Comparison of ENCODE assay signal across 12 cellular contexts in genomic region chr20:31679357-31680285, GRCh38. TPM values are rescaled to one million over a fixed set of nuclear protein-coding genes. Genes with fewer than 3 reads are reported as not detected.
A peak's percentile ranks its signal among the peaks of the same experiment; 100 is the strongest.
DNase-seq lines count a peak whose midpoint lies in the region; ATAC-seq, FAIRE-seq and TF ChIP-seq lines count a peak whose summit lies in the region.
"Had no signal": no experiment of that assay in that cellular context is flagged by ENCODE, and none has a peak within 500 bp of the region (broad histone marks: within the 10 kb centered on the region; RNA-seq: fewer than 3 reads in every experiment).

No MANE protein-coding gene starts in this region.

- no peak overlapping the region for H3K9ac ChIP-seq in mammary epithelial cell (ENCODE audit: insufficient read depth, low read length)
- H3K9ac ChIP-seq in HepG2 (ENCODE audit: insufficient read depth, low read depth, low read length), result peak overlapping the region; percentile 23; the same call in 1 of the 2 replicates

- intact Hi-C loops in MCF 10A (cut with micrococcal nuclease) (loop anchor here (5.0 kb wide), 1 partner anchor 43 kb away; the partner anchor contains the start of gene BCL2L1), mammary epithelial cell (cut with micrococcal nuclease) (no loop called here), HepG2 (cut with micrococcal nuclease; ENCODE audit: unreplicated experiment) (loop anchor here (1.0 to 2.0 kb wide), 2 partner anchors 15 to 44 kb away; no protein-coding TSS in a partner anchor), tibial artery (cut with DNase I; ENCODE audit: low total_unique reads) (no loop called here)

- H3K9me3 ChIP-seq in mammary epithelial cell (replicated peaks; ENCODE audit: insufficient read depth, low read length) (no peaks in the 10 kb centered on the region), HepG2 (ENCODE audit: low read length) (no peaks in the 10 kb centered on the region), tibial artery (no peaks in the 10 kb centered on the region)
- H3K9me3 ChIP-seq: neutrophil, vagina had no signal

- no TSS peak for BruUV-seq in MCF 10A (replicated peaks; lab: Mats Ljungman, UMichigan)
- BruUV-seq in mammary epithelial cell (replicated peaks; lab: Mats Ljungman, UMichigan), result no TSS peak
- no TSS peak for BruUV-seq in HepG2 (replicated peaks; lab: Mats Ljungman, UMichigan)

- 86% methylated on average over 9 of the region's 9 CpGs for WGBS in mammary epithelial cell (ENCODE audit: low coverage, missing lambda C conversion rate)
- WGBS in HepG2 (ENCODE audit: low lambda C conversion rate), result 51% methylated on average over 9 of the region's 9 CpGs

- no peak overlapping the region for H2AFZ ChIP-seq in mammary epithelial cell (ENCODE audit: low read depth, low read length)
- H2AFZ ChIP-seq in HepG2 (ENCODE audit: low read length), result no peak overlapping the region

- dilution Hi-C loops in mammary epithelial cell (cut with HindIII; ENCODE audit: low sequenced_read_pairs), result loop anchor here (5.0 kb wide), 1 partner anchor 43 kb away; the partner anchor contains the start of gene BCL2L1

- peak overlapping the region; percentile 66 for H3K27ac Mint-ChIP-seq in MCF 10A (ENCODE audit: low read depth, unreplicated experiment)
- peak overlapping the region; percentile 76 for H3K27ac Mint-ChIP-seq in activated CD8-positive, alpha-beta T cell treated with anti-CD3 and anti-CD28 coated beads, Interleukin-2, amount 10 ng/mL, durations not matched to agents 7 days and 5 days

- in situ Hi-C loops in mammary epithelial cell (cut with MboI; ENCODE audit: low sequenced_read_pairs in 2 of 2), result loop anchor here in 1 of 2 donors (5.0 kb wide), 1 partner anchor 43 kb away; the partner anchor contains the start of gene BCL2L1
- in situ Hi-C loops in HepG2 (cut with HindIII; ENCODE audit: extremely low pct_ligation_motif_present, low pct_unique_long_range_greater_than_20kb), result no loop called here

- CTCF ChIA-PET in MCF 10A (lab: Yijun Ruan, JAX), result interaction anchor here (0.6 to 13.5 kb wide), 11 partner anchors 13 to 167 kb away, joined by 3 to 174 read pairs (median 4); partner anchors contain the start of gene BCL2L1
- CTCF ChIA-PET in mammary epithelial cell (lab: Charles Lee; ENCODE audit: low non-redundant PET), result no interaction called here
- CTCF ChIA-PET in activated CD8-positive, alpha-beta T cell treated with anti-CD3 and anti-CD28 coated beads, Interleukin-2, amount 10 ng/mL, durations not matched to agents 7 days and 5 days (lab: Charles Lee), result interaction anchor here (0.6 to 8.4 kb wide), 4 partner anchors 18 to 116 kb away, joined by 3 to 186 read pairs (median 49); partner anchors contain the start of gene BCL2L1
- CTCF ChIA-PET in HepG2 (lab: Yijun Ruan, JAX; ENCODE audit: low intra/inter-chr PET ratio, low total read pairs), result interaction anchor here (1.5 to 4.1 kb wide), 2 partner anchors 18 to 44 kb away, joined by 3 to 13 read pairs; partner anchors contain the start of gene BCL2L1

- peak overlapping the region; percentile 1 for H3K4me3 Mint-ChIP-seq in MCF 10A (ENCODE audit: unreplicated experiment)
- peak overlapping the region; percentile 16 for H3K4me3 Mint-ChIP-seq in activated CD8-positive, alpha-beta T cell treated with anti-CD3 and anti-CD28 coated beads, Interleukin-2, amount 10 ng/mL, durations not matched to agents 7 days and 5 days

- H4K20me1 ChIP-seq in mammary epithelial cell (ENCODE audit: insufficient read depth, low read length) (no peaks in the 10 kb centered on the region), HepG2 (ENCODE audit: insufficient read depth, low read length) (peaks cover 57% of the 10 kb centered on the region)

- H3K4me1 ChIP-seq in mammary epithelial cell (ENCODE audit: insufficient read depth, low read length), result peaks cover 52% of the 10 kb centered on the region
- peaks cover 96% of the 10 kb centered on the region for H3K4me1 ChIP-seq in HepG2 (ENCODE audit: insufficient read depth, low read length)
- H3K4me1 ChIP-seq in tibial artery, result peaks cover 0 to 94% (median 64%) of the 10 kb centered on the region in 4 donors

- H3K4me3 ChIP-seq in mammary epithelial cell (replicated peaks in 1 of 3; ENCODE audit: insufficient read depth in 1 of 3, low read depth in 2 of 3, low read length in 3 of 3) (no peak overlapping the region), HepG2 (replicated peaks in 1 of 3; ENCODE audit: insufficient read depth in 1 of 3, low read depth in 2 of 3, low read length in 3 of 3) (no peak overlapping the region), tibial artery (no peak overlapping the region)
- H3K4me3 ChIP-seq: vagina had no signal

- H3K79me2 ChIP-seq in mammary epithelial cell (ENCODE audit: insufficient read depth, low read length) (peaks cover 97% of the 10 kb centered on the region), HepG2 (ENCODE audit: insufficient read depth, low read length) (peaks cover 93% of the 10 kb centered on the region)

- H3K27me3 Mint-ChIP-seq in MCF 10A (ENCODE audit: insufficient read depth, unreplicated experiment), result no peaks in the 10 kb centered on the region
- no peaks in the 10 kb centered on the region for H3K27me3 Mint-ChIP-seq in activated CD8-positive, alpha-beta T cell treated with anti-CD3 and anti-CD28 coated beads, Interleukin-2, amount 10 ng/mL, durations not matched to agents 7 days and 5 days (ENCODE audit: low read depth)

- peaks cover 67% of the 10 kb centered on the region for H3K4me1 Mint-ChIP-seq in MCF 10A (ENCODE audit: insufficient read depth, unreplicated experiment)
- H3K4me1 Mint-ChIP-seq in activated CD8-positive, alpha-beta T cell treated with anti-CD3 and anti-CD28 coated beads, Interleukin-2, amount 10 ng/mL, durations not matched to agents 7 days and 5 days (ENCODE audit: low read depth), result peaks cover 92% of the 10 kb centered on the region

- peak in 1 of 2 experiments; percentile 29; a peak in 2 of 4 replicates for TF ChIP-seq POLR2A in HepG2 (IDR thresholded peaks at IDR 0.05; ENCODE audit: insufficient read depth in 1 of 2, low read depth in 2 of 2, low read length in 2 of 2)

- TF ChIP-seq RAD21 in HepG2 (CRISPR knock-in tag; IDR thresholded peaks at IDR 0.05), result no peak

- peaks cover 61% of the 10 kb centered on the region for H3K36me3 Mint-ChIP-seq in MCF 10A (ENCODE audit: insufficient read depth, unreplicated experiment)
- peaks cover 79% of the 10 kb centered on the region for H3K36me3 Mint-ChIP-seq in activated CD8-positive, alpha-beta T cell treated with anti-CD3 and anti-CD28 coated beads, Interleukin-2, amount 10 ng/mL, durations not matched to agents 7 days and 5 days (ENCODE audit: low read depth)

- no peak for ATAC-seq in activated CD8-positive, alpha-beta T cell treated with anti-CD3 and anti-CD28 coated beads, Interleukin-2, amount 10 ng/mL, durations not matched to agents 7 days and 5 days
- ATAC-seq in HepG2 (peak; percentile 36), GM21737 (IDR thresholded peaks at IDR 0.05; ENCODE audit: unreplicated experiment) (no peak), GM21381 (IDR thresholded peaks at IDR 0.05; ENCODE audit: unreplicated experiment) (no peak)

- H3K4me2 ChIP-seq in mammary epithelial cell (ENCODE audit: insufficient read depth, low read depth, low read length), result no peak overlapping the region
- peak overlapping the region; percentile 34 for H3K4me2 ChIP-seq in HepG2 (ENCODE audit: low read depth, low read length)

- peak in 1 of 2 experiments; percentile 18; a peak in 1 of 4 replicates for TF ChIP-seq EP300 in HepG2 (IDR thresholded peaks at IDR 0.05; ENCODE audit: low read depth in 2 of 2, low read length in 2 of 2)
- no peak for TF ChIP-seq EP300 in HepG2 (CRISPR knock-in tag; IDR thresholded peaks at IDR 0.05; ENCODE audit: borderline replicate concordance)

- H3K36me3 ChIP-seq in mammary epithelial cell (ENCODE audit: insufficient read depth, low read length), result peaks cover 22% of the 10 kb centered on the region
- peaks cover 63 to 87% of the 10 kb centered on the region in 2 experiments for H3K36me3 ChIP-seq in HepG2 (replicated peaks in 1 of 2; ENCODE audit: control insufficient read depth in 1 of 2, insufficient read depth in 2 of 2, low read length in 2 of 2)
- H3K36me3 ChIP-seq in tibial artery, result peaks cover 0 to 25% (median 8%) of the 10 kb centered on the region in 3 donors
- H3K36me3 ChIP-seq: vagina had no signal

- DNase-seq in MCF 10A (ENCODE audit: unreplicated experiment) (no peak), mammary epithelial cell (no peak), HepG2 (ENCODE audit: low spot score) (peak; percentile 53), tibial artery (no peak), ureter (ENCODE audit: low spot score) (no peak)
- DNase-seq in activated CD8-positive, alpha-beta T cell treated with anti-CD3 and anti-CD28 coated beads, Interleukin-2, amount 10 ng/mL, durations not matched to agents 7 days and 5 days, result no peak
- DNase-seq: dermis blood vessel endothelial cell; stimulated activated CD4-positive, alpha-beta T cell treated with anti-CD3 and anti-CD28 coated beads, Interleukin-4, amount 100 ng/mL, for 24 hours had no signal

- POLR2A ChIA-PET in MCF 10A (lab: Yijun Ruan, JAX), result interaction anchor here (0.6 to 7.9 kb wide), 10 partner anchors 10 to 667 kb away, joined by 3 to 94 read pairs (median 10); partner anchors contain the start of genes BCL2L1 and TPX2
- POLR2A ChIA-PET in activated CD8-positive, alpha-beta T cell treated with anti-CD3 and anti-CD28 coated beads, Interleukin-2, amount 10 ng/mL, durations not matched to agents 7 days and 5 days (lab: Charles Lee), result interaction anchor here (0.7 to 10.0 kb wide), 2 partner anchors 21 to 39 kb away, joined by 3 to 193 read pairs; partner anchors contain the start of gene BCL2L1
- POLR2A ChIA-PET in HepG2 (lab: Yijun Ruan, JAX), result interaction anchor here (0.7 to 20.7 kb wide), 9 partner anchors 9 to 59 kb away, joined by 3 to 643 read pairs (median 17); partner anchors contain the start of genes BCL2L1 and TPX2

- no peaks in the 10 kb centered on the region for H3K9me3 Mint-ChIP-seq in MCF 10A (ENCODE audit: unreplicated experiment)
- H3K9me3 Mint-ChIP-seq in activated CD8-positive, alpha-beta T cell treated with anti-CD3 and anti-CD28 coated beads, Interleukin-2, amount 10 ng/mL, durations not matched to agents 7 days and 5 days (ENCODE audit: insufficient read depth), result no peaks in the 10 kb centered on the region

- H3K27ac ChIP-seq in mammary epithelial cell (ENCODE audit: insufficient read depth, low read depth, low read length) (no peak overlapping the region), HepG2 (ENCODE audit: extremely low read length, insufficient read depth, low read length) (peak overlapping the region; percentile 55), tibial artery (peak overlapping the region; percentile 31 to 51)
- H3K27ac ChIP-seq: neutrophil, vagina had no signal

- no peak for FAIRE-seq in HepG2 (lab: Jason Lieb, UNC)

- no peak for TF ChIP-seq CTCF in MCF 10A (IDR thresholded peaks at IDR 0.05; ENCODE audit: unreplicated experiment)
- TF ChIP-seq CTCF in mammary epithelial cell (conservative IDR thresholded peaks at IDR 0.05 in 1 of 2, IDR thresholded peaks at IDR 0.05 in 1 of 2; ENCODE audit: extremely low read depth in 1 of 2, insufficient read depth in 1 of 2, low read depth in 1 of 2, low read length in 2 of 2), result no peak
- no peak for TF ChIP-seq CTCF in HepG2 (CRISPR knock-in tag; IDR thresholded peaks at IDR 0.05)
- no peak for TF ChIP-seq CTCF in tibial artery (IDR thresholded peaks at IDR 0.05)

- H3K27me3 ChIP-seq in mammary epithelial cell (ENCODE audit: insufficient read depth, low read length) (no peaks in the 10 kb centered on the region), HepG2 (ENCODE audit: control insufficient read depth in 1 of 2, insufficient read depth in 2 of 2, low read length in 2 of 2) (no peaks in the 10 kb centered on the region), tibial artery (no peaks in the 10 kb centered on the region)
- H3K27me3 ChIP-seq: neutrophil, vagina had no signal

RNA-seq across cellular contexts. Expression of gene COX4I2, which starts 41.9 kb away (rescaled TPM):
- total RNA-seq in MCF 10A (2022) (not detected in 2 replicates), mammary epithelial cell (not detected), HepG2 (2016; rRNA removed; fragmentation: Illumina TruSeq; extraction: Trizol) (not detected in 2 replicates), ureter (4.0 TPM)
- polyA plus RNA-seq in mammary epithelial cell (not detected), HepG2 (2011; rRNA removed) (0.74 and 1.1 TPM in 2 replicates)
- not detected for polyA minus RNA-seq in mammary epithelial cell
- total RNA-seq in activated CD8-positive, alpha-beta T cell treated with anti-CD3 and anti-CD28 coated beads, Interleukin-2, amount 10 ng/mL, durations not matched to agents 7 days and 5 days, result not detected
- total RNA-seq in HepG2 (2016; cell fraction: cytosol; rRNA removed; fragmentation: Illumina TruSeq; extraction: Trizol; ENCODE audit: low read depth), result not detected in 2 replicates
- not detected in 2 replicates for total RNA-seq in HepG2 (2016; cell fraction: insoluble cytoplasmic fraction; rRNA removed; fragmentation: Illumina TruSeq; extraction: Trizol)
- total RNA-seq in HepG2 (2016; cell fraction: membrane; rRNA removed; fragmentation: Illumina TruSeq; extraction: Trizol), result not detected in 2 replicates
- total RNA-seq in HepG2 (2016; cell fraction: nucleus; rRNA removed; fragmentation: Illumina TruSeq; extraction: Trizol), result not detected in 2 replicates
- polyA plus RNA-seq in HepG2 (2011; cell fraction: cytosol; rRNA removed), result 0.97 and 1.4 TPM in 2 replicates
- 0.31 TPM in 1 of 2 replicates, not detected in the other for polyA plus RNA-seq in HepG2 (2011; cell fraction: nucleus; rRNA removed)
- 0.61 and 0.68 TPM in 2 replicates for polyA plus RNA-seq in HepG2 (2012)
- not detected in 2 replicates for polyA plus RNA-seq in HepG2 (2016; cell fraction: cytosol; fragmentation: Illumina TruSeq; extraction: Trizol; ENCODE audit: low read depth)
- not detected in 2 replicates for polyA plus RNA-seq in HepG2 (2016; cell fraction: insoluble cytoplasmic fraction; fragmentation: Illumina TruSeq; extraction: Trizol; ENCODE audit: low read depth)
- polyA plus RNA-seq in HepG2 (2016; cell fraction: membrane; fragmentation: Illumina TruSeq; extraction: Trizol; ENCODE audit: low read depth), result not detected in 2 replicates
- not detected in 2 replicates for polyA plus RNA-seq in HepG2 (2016; cell fraction: nucleus; fragmentation: Illumina TruSeq; extraction: Trizol; ENCODE audit: insufficient read depth, low read depth)
- polyA minus RNA-seq in HepG2 (2011; rRNA and poly(A)+ RNA removed; ENCODE audit: low replicate concordance), result not detected in 2 replicates
- not detected in 2 replicates for polyA minus RNA-seq in HepG2 (2011; cell fraction: cytosol; rRNA and poly(A)+ RNA removed)
- polyA minus RNA-seq in HepG2 (2011; cell fraction: nucleus; rRNA and poly(A)+ RNA removed), result not detected in 2 replicates
- total RNA-seq: dermis blood vessel endothelial cell had no signal

RNA-seq across cellular contexts. Expression of gene BCL2L1, which starts 43.0 kb away (rescaled TPM):
- total RNA-seq in MCF 10A (2022) (139 and 156 TPM in 2 replicates), mammary epithelial cell (100 to 1,000 TPM; 196 to 212 TPM), HepG2 (2016; rRNA removed; fragmentation: Illumina TruSeq; extraction: Trizol) (164 and 200 TPM in 2 replicates), ureter (91.4 TPM)
- polyA plus RNA-seq in mammary epithelial cell (132 TPM), HepG2 (2011; rRNA removed) (258 and 259 TPM in 2 replicates)
- polyA minus RNA-seq in mammary epithelial cell, result 137 TPM
- 10 to 100 TPM; 71.4 to 73.0 TPM for total RNA-seq in activated CD8-positive, alpha-beta T cell treated with anti-CD3 and anti-CD28 coated beads, Interleukin-2, amount 10 ng/mL, durations not matched to agents 7 days and 5 days
- 60.9 and 61.0 TPM in 2 replicates for total RNA-seq in HepG2 (2016; cell fraction: cytosol; rRNA removed; fragmentation: Illumina TruSeq; extraction: Trizol; ENCODE audit: low read depth)
- total RNA-seq in HepG2 (2016; cell fraction: insoluble cytoplasmic fraction; rRNA removed; fragmentation: Illumina TruSeq; extraction: Trizol), result 169 and 173 TPM in 2 replicates
- 190 and 201 TPM in 2 replicates for total RNA-seq in HepG2 (2016; cell fraction: membrane; rRNA removed; fragmentation: Illumina TruSeq; extraction: Trizol)
- total RNA-seq in HepG2 (2016; cell fraction: nucleus; rRNA removed; fragmentation: Illumina TruSeq; extraction: Trizol), result 135 and 148 TPM in 2 replicates
- polyA plus RNA-seq in HepG2 (2011; cell fraction: cytosol; rRNA removed), result 215 and 224 TPM in 2 replicates
- 123 and 146 TPM in 2 replicates for polyA plus RNA-seq in HepG2 (2011; cell fraction: nucleus; rRNA removed)
- polyA plus RNA-seq in HepG2 (2012), result 184 and 192 TPM in 2 replicates
- 77.5 and 91.4 TPM in 2 replicates for polyA plus RNA-seq in HepG2 (2016; cell fraction: cytosol; fragmentation: Illumina TruSeq; extraction: Trizol; ENCODE audit: low read depth)
- 214 and 252 TPM in 2 replicates for polyA plus RNA-seq in HepG2 (2016; cell fraction: insoluble cytoplasmic fraction; fragmentation: Illumina TruSeq; extraction: Trizol; ENCODE audit: low read depth)
- 208 and 211 TPM in 2 replicates for polyA plus RNA-seq in HepG2 (2016; cell fraction: membrane; fragmentation: Illumina TruSeq; extraction: Trizol; ENCODE audit: low read depth)
- 168 and 174 TPM in 2 replicates for polyA plus RNA-seq in HepG2 (2016; cell fraction: nucleus; fragmentation: Illumina TruSeq; extraction: Trizol; ENCODE audit: insufficient read depth, low read depth)
- 34.8 and 259 TPM in 2 replicates for polyA minus RNA-seq in HepG2 (2011; rRNA and poly(A)+ RNA removed; ENCODE audit: low replicate concordance)
- polyA minus RNA-seq in HepG2 (2011; cell fraction: cytosol; rRNA and poly(A)+ RNA removed), result 124 TPM in 2 replicates
- polyA minus RNA-seq in HepG2 (2011; cell fraction: nucleus; rRNA and poly(A)+ RNA removed), result 215 and 221 TPM in 2 replicates

RNA-seq across cellular contexts. Expression of gene TPX2, which starts 59.5 kb away (rescaled TPM):
- 45.3 and 79.6 TPM in 2 replicates for total RNA-seq in MCF 10A (2022)
- total RNA-seq in mammary epithelial cell, result 10 to 100 TPM in 1 of 2 donors, 1 to 10 TPM in 1; 9.5 to 74.3 TPM
- polyA plus RNA-seq in mammary epithelial cell, result 51.2 TPM
- polyA minus RNA-seq in mammary epithelial cell, result 108 TPM
- total RNA-seq in activated CD8-positive, alpha-beta T cell treated with anti-CD3 and anti-CD28 coated beads, Interleukin-2, amount 10 ng/mL, durations not matched to agents 7 days and 5 days, result 100 to 1,000 TPM; 172 to 174 TPM
- total RNA-seq in HepG2 (2016; rRNA removed; fragmentation: Illumina TruSeq; extraction: Trizol), result 124 and 190 TPM in 2 replicates
- 19.7 and 21.4 TPM in 2 replicates for total RNA-seq in HepG2 (2016; cell fraction: cytosol; rRNA removed; fragmentation: Illumina TruSeq; extraction: Trizol; ENCODE audit: low read depth)
- 123 and 174 TPM in 2 replicates for total RNA-seq in HepG2 (2016; cell fraction: insoluble cytoplasmic fraction; rRNA removed; fragmentation: Illumina TruSeq; extraction: Trizol)
- 59.2 and 59.7 TPM in 2 replicates for total RNA-seq in HepG2 (2016; cell fraction: membrane; rRNA removed; fragmentation: Illumina TruSeq; extraction: Trizol)
- total RNA-seq in HepG2 (2016; cell fraction: nucleus; rRNA removed; fragmentation: Illumina TruSeq; extraction: Trizol), result 91.9 and 95.0 TPM in 2 replicates
- 20.0 and 34.3 TPM in 2 replicates for polyA plus RNA-seq in HepG2 (2011; rRNA removed)
- 21.1 and 21.9 TPM in 2 replicates for polyA plus RNA-seq in HepG2 (2011; cell fraction: cytosol; rRNA removed)
- polyA plus RNA-seq in HepG2 (2011; cell fraction: nucleus; rRNA removed), result 16.5 and 21.6 TPM in 2 replicates
- 28.3 and 61.6 TPM in 2 replicates for polyA plus RNA-seq in HepG2 (2012)
- polyA plus RNA-seq in HepG2 (2016; cell fraction: cytosol; fragmentation: Illumina TruSeq; extraction: Trizol; ENCODE audit: low read depth), result 8.4 and 9.3 TPM in 2 replicates
- polyA plus RNA-seq in HepG2 (2016; cell fraction: insoluble cytoplasmic fraction; fragmentation: Illumina TruSeq; extraction: Trizol; ENCODE audit: low read depth), result 186 and 207 TPM in 2 replicates
- polyA plus RNA-seq in HepG2 (2016; cell fraction: membrane; fragmentation: Illumina TruSeq; extraction: Trizol; ENCODE audit: low read depth), result 30.8 and 32.2 TPM in 2 replicates
- 122 and 124 TPM in 2 replicates for polyA plus RNA-seq in HepG2 (2016; cell fraction: nucleus; fragmentation: Illumina TruSeq; extraction: Trizol; ENCODE audit: insufficient read depth, low read depth)
- polyA minus RNA-seq in HepG2 (2011; rRNA and poly(A)+ RNA removed; ENCODE audit: low replicate concordance), result 23.1 and 74.5 TPM in 2 replicates
- polyA minus RNA-seq in HepG2 (2011; cell fraction: cytosol; rRNA and poly(A)+ RNA removed), result 31.8 and 39.1 TPM in 2 replicates
- 42.3 and 53.4 TPM in 2 replicates for polyA minus RNA-seq in HepG2 (2011; cell fraction: nucleus; rRNA and poly(A)+ RNA removed)
- 0.81 TPM for total RNA-seq in ureter

Comparison
In these comparisons a context has a peak if more than half of its experiments do, and no peak if none do; other contexts are left out.
1. intact Hi-C loops: an anchor here in MCF 10A (5.0 kb wide) and HepG2 (1.0 to 2.0 kb wide); none called in mammary epithelial cell and tibial artery.